40 cellular contexts compared by ENCODE assay signal in genomic region chr15:63851431-63851830, GRCh38.
"Had no signal": no experiment of that assay in that cellular context is flagged by ENCODE, and none has a peak within 500 bp of the region (broad histone marks: within the 10 kb centered on the region; RNA-seq: fewer than 3 reads in every experiment).

No MANE protein-coding gene starts in this region.

- H3K36me3 ChIP-seq: adrenal gland, ascending aorta, brain microvascular endothelial cell, breast epithelium, cardiac muscle cell had no signal

- FAIRE-seq: astrocyte, bronchial epithelial cell had no signal

- H3K4me1 Mint-ChIP-seq: activated T-helper 17 cell treated with anti-CD3 and anti-CD28 coated beads, Interleukin-2, amount 50 U/mL, for 72 hours; brain had no signal

- H3K9me3 Mint-ChIP-seq: activated naive CD4-positive, alpha-beta T cell treated with anti-CD3 and anti-CD28 coated beads, Interleukin-2, amount 10 ng/mL, durations not matched to agents 7 days and 5 days; activated naive CD4-positive, alpha-beta T cell treated with anti-CD3 and anti-CD28 coated beads, Interleukin-2, amount 50 U/mL, for 24 hours; activated T-cell treated with anti-CD3 and anti-CD28 coated beads, Interleukin-2, amount 50 U/mL, for 24 hours; activated T-cell treated with anti-CD3 and anti-CD28 coated beads, Interleukin-2, amount 50 U/mL, for 72 hours; activated T-helper 1 cell treated with anti-CD3 and anti-CD28 coated beads, Interleukin-12 subunit alpha, Interleukin-12 subunit beta, Interleukin-2, Interleukin-4 antibody, amounts not matched to agents 30 ng/mL and 10 ng/mL and 1 ng/mL, durations not matched to agents 14 hours and 24 hours and 36 hours; activated T-helper 17 cell treated with anti-CD3 and anti-CD28 coated beads, Interleukin-2, amount 50 U/mL, for 72 hours; activated T-helper 2 cell treated with anti-CD3 and anti-CD28 coated beads, Interferon-gamma antibody, Interleukin-2, Interleukin-4, amounts not matched to agents 10 μg/mL and 5 μg/mL and 100 μg/mL, durations not matched to agents 14 hours and 24 hours and 36 hours; central memory CD8-positive, alpha-beta T cell had no signal

- H3K27me3 ChIP-seq: adrenal gland, ascending aorta, body of pancreas, brain microvascular endothelial cell, breast epithelium, cardiac muscle cell had no signal

- H3K27ac ChIP-seq: adrenal gland, ascending aorta, body of pancreas, brain microvascular endothelial cell, breast epithelium, cardiac muscle cell had no signal

- H3K4me1 ChIP-seq: adrenal gland, ascending aorta, body of pancreas, breast epithelium had no signal

- H3K27ac Mint-ChIP-seq: activated naive CD4-positive, alpha-beta T cell treated with anti-CD3 and anti-CD28 coated beads for 36 hours; activated naive CD4-positive, alpha-beta T cell treated with anti-CD3 and anti-CD28 coated beads, Interleukin-2, amount 10 ng/mL, durations not matched to agents 7 days and 5 days; activated naive CD4-positive, alpha-beta T cell treated with anti-CD3 and anti-CD28 coated beads, Interleukin-2, amount 50 U/mL, for 24 hours; activated naive CD4-positive, alpha-beta T cell treated with anti-CD3 and anti-CD28 coated beads, Interleukin-2, amount 50 U/mL, for 72 hours; activated naive CD8-positive, alpha-beta T cell; activated naive CD8-positive, alpha-beta T cell treated with anti-CD3 and anti-CD28 coated beads for 36 hours; activated naive CD8-positive, alpha-beta T cell treated with anti-CD3 and anti-CD28 coated beads, Interleukin-2, amount 10 ng/mL, durations not matched to agents 7 days and 5 days; activated naive CD8-positive, alpha-beta T cell treated with anti-CD3 and anti-CD28 coated beads, Interleukin-2, amount 50 U/mL, for 24 hours; activated T-cell treated with anti-CD3 and anti-CD28 coated beads, Interleukin-2, amount 50 U/mL, for 24 hours; activated T-cell treated with anti-CD3 and anti-CD28 coated beads, Interleukin-2, amount 50 U/mL, for 72 hours; activated T-helper 1 cell treated with anti-CD3 and anti-CD28 coated beads, Interleukin-12 subunit alpha, Interleukin-12 subunit beta, Interleukin-2, Interleukin-4 antibody, amounts not matched to agents 30 ng/mL and 10 ng/mL and 1 ng/mL, durations not matched to agents 14 hours and 24 hours and 36 hours; activated T-helper 17 cell treated with anti-CD3 and anti-CD28 coated beads, Interleukin-2, amount 50 U/mL, for 72 hours; activated T-helper 2 cell treated with anti-CD3 and anti-CD28 coated beads, Interferon-gamma antibody, Interleukin-2, Interleukin-4, amounts not matched to agents 10 μg/mL and 5 μg/mL and 100 μg/mL, durations not matched to agents 14 hours and 24 hours and 36 hours; brain had no signal

- H3K4me3 Mint-ChIP-seq: activated naive CD4-positive, alpha-beta T cell treated with anti-CD3 and anti-CD28 coated beads for 36 hours; activated naive CD4-positive, alpha-beta T cell treated with anti-CD3 and anti-CD28 coated beads, Interleukin-2, amount 10 ng/mL, durations not matched to agents 7 days and 5 days; activated naive CD4-positive, alpha-beta T cell treated with anti-CD3 and anti-CD28 coated beads, Interleukin-2, amount 50 U/mL, for 24 hours; activated naive CD8-positive, alpha-beta T cell; activated naive CD8-positive, alpha-beta T cell treated with anti-CD3 and anti-CD28 coated beads for 36 hours; activated naive CD8-positive, alpha-beta T cell treated with anti-CD3 and anti-CD28 coated beads, Interleukin-2, amount 10 ng/mL, durations not matched to agents 7 days and 5 days; activated naive CD8-positive, alpha-beta T cell treated with anti-CD3 and anti-CD28 coated beads, Interleukin-2, amount 50 U/mL, for 24 hours; activated T-cell treated with anti-CD3 and anti-CD28 coated beads, Interleukin-2, amount 50 U/mL, for 24 hours; activated T-cell treated with anti-CD3 and anti-CD28 coated beads, Interleukin-2, amount 50 U/mL, for 4 hours; activated T-cell treated with anti-CD3 and anti-CD28 coated beads, Interleukin-2, amount 50 U/mL, for 72 hours; activated T-helper 1 cell treated with anti-CD3 and anti-CD28 coated beads, Interleukin-12 subunit alpha, Interleukin-12 subunit beta, Interleukin-2, Interleukin-4 antibody, amounts not matched to agents 30 ng/mL and 10 ng/mL and 1 ng/mL, durations not matched to agents 14 hours and 24 hours and 36 hours; activated T-helper 17 cell treated with anti-CD3 and anti-CD28 coated beads, Interleukin-2, amount 50 U/mL, for 72 hours; brain; central memory CD8-positive, alpha-beta T cell had no signal

- H3K36me3 Mint-ChIP-seq: activated naive CD4-positive, alpha-beta T cell treated with anti-CD3 and anti-CD28 coated beads, Interleukin-2, amount 10 ng/mL, durations not matched to agents 7 days and 5 days; activated naive CD4-positive, alpha-beta T cell treated with anti-CD3 and anti-CD28 coated beads, Interleukin-2, amount 50 U/mL, for 72 hours; activated naive CD8-positive, alpha-beta T cell; activated naive CD8-positive, alpha-beta T cell treated with anti-CD3 and anti-CD28 coated beads for 36 hours; activated naive CD8-positive, alpha-beta T cell treated with anti-CD3 and anti-CD28 coated beads, Interleukin-2, amount 10 ng/mL, durations not matched to agents 7 days and 5 days; brain had no signal

- DNase-seq: activated effector memory CD4-positive, alpha-beta T cell treated with anti-CD3 and anti-CD28 coated beads, Interleukin-2, amount 50 U/mL, for 16 hours; activated effector memory CD4-positive, alpha-beta T cell treated with Interleukin-2 at 50 U/mL for 16 hours; activated gamma-delta T cell; activated gamma-delta T cell treated with Interleukin-2 at 50 U/mL for 16 hours; activated naive CD4-positive, alpha-beta T cell; activated naive CD4-positive, alpha-beta T cell treated with anti-CD3 and anti-CD28 coated beads for 36 hours; activated naive CD4-positive, alpha-beta T cell treated with anti-CD3 and anti-CD28 coated beads, Interleukin-2, amount 10 ng/mL, durations not matched to agents 7 days and 5 days; activated naive CD4-positive, alpha-beta T cell treated with anti-CD3 and anti-CD28 coated beads, Interleukin-2, amount 50 U/mL, for 16 hours; activated naive CD4-positive, alpha-beta T cell treated with Interleukin-2 at 50 U/mL for 16 hours; activated naive CD8-positive, alpha-beta T cell treated with anti-CD3 and anti-CD28 coated beads for 36 hours; activated naive CD8-positive, alpha-beta T cell treated with anti-CD3 and anti-CD28 coated beads, Interleukin-2, amount 10 ng/mL, durations not matched to agents 7 days and 5 days; activated naive CD8-positive, alpha-beta T cell treated with anti-CD3 and anti-CD28 coated beads, Interleukin-2, amount 50 U/mL, for 24 hours; activated T-cell treated with anti-CD3 and anti-CD28 coated beads, Interleukin-2, amount 50 U/mL, for 1 hour; activated T-cell treated with anti-CD3 and anti-CD28 coated beads, Interleukin-2, amount 50 U/mL, for 24 hours; activated T-cell treated with anti-CD3 and anti-CD28 coated beads, Interleukin-2, amount 50 U/mL, for 4 hours; activated T-cell treated with anti-CD3 and anti-CD28 coated beads, Interleukin-2, amount 50 U/mL, for 48 hours; activated T-cell treated with anti-CD3 and anti-CD28 coated beads, Interleukin-2, amount 50 U/mL, for 72 hours; adrenal gland; amniotic stem cell; amygdala; anterior cingulate cortex; aorta; body of pancreas; brain microvascular endothelial cell; caudate nucleus; central memory CD4-positive, alpha-beta T cell; cerebellar nuclear complex had no signal

- H3K4me3 ChIP-seq: adrenal gland, ascending aorta, body of pancreas, breast epithelium, cardiac muscle cell had no signal

- ATAC-seq: activated naive CD4-positive, alpha-beta T cell treated with anti-CD3 and anti-CD28 coated beads, Interleukin-2, amount 50 U/mL, for 72 hours; activated naive CD8-positive, alpha-beta T cell treated with anti-CD3 and anti-CD28 coated beads, Interleukin-2, amount 50 U/mL, for 24 hours; activated T-cell treated with anti-CD3 and anti-CD28 coated beads, Interleukin-2, amount 50 U/mL, for 4 hours; activated T-cell treated with anti-CD3 and anti-CD28 coated beads, Interleukin-2, amount 50 U/mL, for 72 hours; activated T-helper 17 cell treated with anti-CD3 and anti-CD28 coated beads, Interleukin-2, amount 50 U/mL, for 72 hours; body of pancreas had no signal

- H3K9me3 ChIP-seq: adrenal gland, ascending aorta, body of pancreas, breast epithelium had no signal

- H3K27me3 Mint-ChIP-seq: activated naive CD4-positive, alpha-beta T cell treated with anti-CD3 and anti-CD28 coated beads, Interleukin-2, amount 50 U/mL, for 24 hours; activated naive CD8-positive, alpha-beta T cell; activated naive CD8-positive, alpha-beta T cell treated with anti-CD3 and anti-CD28 coated beads for 36 hours; activated naive CD8-positive, alpha-beta T cell treated with anti-CD3 and anti-CD28 coated beads, Interleukin-2, amount 10 ng/mL, durations not matched to agents 7 days and 5 days; activated naive CD8-positive, alpha-beta T cell treated with anti-CD3 and anti-CD28 coated beads, Interleukin-2, amount 50 U/mL, for 24 hours; activated T-cell treated with anti-CD3 and anti-CD28 coated beads, Interleukin-2, amount 50 U/mL, for 24 hours; activated T-helper 17 cell treated with anti-CD3 and anti-CD28 coated beads, Interleukin-2, amount 50 U/mL, for 72 hours; central memory CD8-positive, alpha-beta T cell had no signal
